19 cellular contexts compared by ENCODE assay signal in the genomic region with DNA sequence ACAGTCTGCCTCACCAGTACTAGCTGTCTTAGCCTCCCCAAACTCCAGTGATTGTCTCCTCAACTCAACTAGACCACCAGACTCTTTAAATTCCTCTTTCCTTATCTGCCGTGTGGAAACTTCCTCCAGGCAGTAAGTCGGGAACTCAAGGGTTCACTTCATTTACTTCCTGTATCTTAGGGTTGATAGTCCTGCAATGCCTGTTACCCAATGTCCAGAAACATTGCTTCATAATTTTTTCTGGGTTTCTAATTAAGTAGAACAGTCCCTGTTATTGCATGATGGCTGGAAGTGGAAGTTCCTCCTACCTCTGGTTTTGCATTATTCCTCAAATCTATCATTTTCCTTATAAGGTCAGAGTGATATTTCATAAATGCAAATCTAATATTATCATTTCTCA.
DNase-seq lines count a peak whose midpoint lies in the region; ATAC-seq, FAIRE-seq and TF ChIP-seq lines count a peak whose summit lies in the region.
"Had no signal": no experiment of that assay in that cellular context is flagged by ENCODE, and none has a peak within 500 bp of the region (broad histone marks: within the 10 kb centered on the region; RNA-seq: fewer than 3 reads in every experiment).

No MANE protein-coding gene starts in this region.

- POLR2A ChIA-PET in GM12878 (lab: Charles Lee) = interaction anchor here (0.6 kb wide), 1 partner anchor 1867 kb away, joined by 3 read pairs; no protein-coding TSS in a partner anchor

- H2BK5ac ChIP-seq in neuronal stem cell (ENCODE audit: low read length) = no peak overlapping the region

- SMC1A ChIA-PET in GM12878 (lab: Charles Lee; ENCODE audit: uncharacterized antibody, unreplicated experiment) = no interaction called here

- RAD21 ChIA-PET in GM12878 (lab: Charles Lee; ENCODE audit: unreplicated experiment) = no interaction called here

- BruUV-seq in GM12878 (replicated peaks; lab: Mats Ljungman, UMichigan) = no TSS peak

- H3K9me3 ChIP-seq in DND-41 (ENCODE audit: insufficient read depth, low read length, severe bottlenecking) (no peaks in the 10 kb centered on the region), GM12878 (replicated peaks; ENCODE audit: control insufficient read depth, insufficient read depth, low read length) (no peaks in the 10 kb centered on the region; the same call in 2 of the 3 replicates), right lobe of liver (no peaks in the 10 kb centered on the region), neuronal stem cell (replicated peaks in 1 of 2; ENCODE audit: control insufficient read depth in 2 of 2, insufficient read depth in 1 of 2, low read depth in 1 of 2, low read length in 2 of 2) (no peaks in the 10 kb centered on the region)
- H3K9me3 ChIP-seq: ovary had no signal

- H3K79me2 ChIP-seq in DND-41 (ENCODE audit: insufficient read depth, low read length) = no peaks in the 10 kb centered on the region
- no peaks in the 10 kb centered on the region for H3K79me2 ChIP-seq in GM12878 (ENCODE audit: control insufficient read depth, insufficient read depth, low read length)

- intact Hi-C loops in GM12878 (cut with micrococcal nuclease; ENCODE audit: unreplicated experiment) = no loop called here
- intact Hi-C loops in right lobe of liver (cut with DNase I) = no loop called here

- no peak for TF ChIP-seq EP300 in GM12878 (IDR thresholded peaks at IDR 0.05; ENCODE audit: borderline replicate concordance in 1 of 2, control insufficient read depth in 1 of 2, low read depth in 2 of 2, low read length in 2 of 2)

- peaks cover 3% of the 10 kb centered on the region; the same call in 1 of the 2 replicates for H3K4me1 ChIP-seq in DND-41 (ENCODE audit: insufficient read depth, low read length)
- H3K4me1 ChIP-seq in GM12878 (ENCODE audit: control insufficient read depth, insufficient read depth, low read length) = peaks cover 3% of the 10 kb centered on the region; the same call in 1 of the 2 replicates
- no peaks in the 10 kb centered on the region for H3K4me1 ChIP-seq in right lobe of liver
- no peaks in the 10 kb centered on the region for H3K4me1 ChIP-seq in neuronal stem cell (ENCODE audit: control insufficient read depth in 2 of 2, insufficient read depth in 1 of 2, low read depth in 1 of 2, low read length in 2 of 2)

- no peak overlapping the region for H2AK5ac ChIP-seq in neuronal stem cell (ENCODE audit: low read depth, low read length)

- no peaks in the 10 kb centered on the region for H3K79me1 ChIP-seq in neuronal stem cell (ENCODE audit: low read depth, low read length)

- CTCF ChIA-PET in GM12878 (lab: Yijun Ruan, JAX) = interaction anchor here (1.0 to 7.8 kb wide), 3 partner anchors 15 to 302 kb away, joined by 3 to 54 read pairs (median 7); no protein-coding TSS in a partner anchor

- no peaks in the 10 kb centered on the region for H3K36me3 ChIP-seq in DND-41 (ENCODE audit: insufficient read depth, low read length)
- no peaks in the 10 kb centered on the region for H3K36me3 ChIP-seq in GM12878 (ENCODE audit: control insufficient read depth in 2 of 2, insufficient read depth in 2 of 2, low read length in 1 of 2)
- no peaks in the 10 kb centered on the region for H3K36me3 ChIP-seq in right lobe of liver
- no peaks in the 10 kb centered on the region for H3K36me3 ChIP-seq in neuronal stem cell (replicated peaks in 1 of 2; ENCODE audit: control insufficient read depth in 2 of 2, insufficient read depth in 2 of 2, low read length in 2 of 2)
- H3K36me3 ChIP-seq: ovary, WERI-Rb-1 had no signal

- H3K9ac ChIP-seq in DND-41 (ENCODE audit: low read depth, low read length) (no peak overlapping the region), GM12878 (ENCODE audit: control insufficient read depth, insufficient read depth, low read length) (no peak overlapping the region), neuronal stem cell (ENCODE audit: low read depth, low read length, poor library complexity) (no peak overlapping the region)

- H3K4ac ChIP-seq in neuronal stem cell (ENCODE audit: low read length) = no peak overlapping the region

- WGBS in GM12878 (ENCODE audit: insufficient coverage, insufficient replicate concordance, low lambda C conversion rate, missing lambda C conversion rate) = 49% methylated on average over 2 of the region's 2 CpGs
- WGBS in right lobe of liver (ENCODE audit: insufficient coverage, low coverage, low lambda C conversion rate, missing lambda C conversion rate) = 38% methylated on average over 2 of the region's 2 CpGs
- no CpG with 5 or more reads among the region's 2 CpGs for WGBS in neuronal stem cell (ENCODE audit: extremely low coverage in 2 of 2, insufficient read length in 2 of 2, insufficient replicate concordance in 1 of 2), 2 donors

- no peak overlapping the region for H4K91ac ChIP-seq in neuronal stem cell (ENCODE audit: low read depth, low read length, poor library complexity)

- no peak for FAIRE-seq in GM12878 (lab: Jason Lieb, UNC)
- FAIRE-seq: RCC 7860, urothelium cell line had no signal

- no peak overlapping the region for H2BK12ac ChIP-seq in neuronal stem cell (ENCODE audit: low read length)

- H3K23ac ChIP-seq in neuronal stem cell (ENCODE audit: low read depth, low read length, poor library complexity) = no peak overlapping the region

- H4K8ac ChIP-seq in neuronal stem cell (ENCODE audit: low read depth, low read length) = no peak overlapping the region

- ATAC-seq in DND-41 (ENCODE audit: insufficient read depth, low read depth) = no peak
- no peak for ATAC-seq in GM12878
- peak in 3 of 4 donors; percentile 45 to 55 (median 49) for ATAC-seq in right lobe of liver
- ATAC-seq in HG03432 (IDR thresholded peaks at IDR 0.05; ENCODE audit: unreplicated experiment) = no peak
- ATAC-seq in GM21717 (IDR thresholded peaks at IDR 0.05; ENCODE audit: unreplicated experiment) = no peak
- ATAC-seq: CD8-positive, alpha-beta T cell; HCT116 had no signal

- H3K14ac ChIP-seq in neuronal stem cell (ENCODE audit: low read length) = no peak overlapping the region

- H3K4me2 ChIP-seq in DND-41 (ENCODE audit: insufficient read depth, low read length) (no peak overlapping the region), GM12878 (ENCODE audit: control insufficient read depth, insufficient read depth) (no peak overlapping the region), neuronal stem cell (ENCODE audit: insufficient read depth, low read length, poor library complexity, severe bottlenecking) (no peak overlapping the region)

- H2BK120ac ChIP-seq in neuronal stem cell (ENCODE audit: low read depth, low read length) = no peak overlapping the region

- no peak overlapping the region for H2BK15ac ChIP-seq in neuronal stem cell (ENCODE audit: low read length)

- no peak overlapping the region for H3K18ac ChIP-seq in neuronal stem cell (ENCODE audit: low read length)

- no peak overlapping the region for H3K4me3 ChIP-seq in DND-41 (ENCODE audit: low read depth in 1 of 2, low read length in 2 of 2)
- H3K4me3 ChIP-seq in NB4 (ENCODE audit: low read depth, low read length) = no peak overlapping the region
- H3K4me3 ChIP-seq in GM12878 = no peak overlapping the region
- no peak overlapping the region for H3K4me3 ChIP-seq in right lobe of liver
- H3K4me3 ChIP-seq in neuronal stem cell (ENCODE audit: low read length in 2 of 2) = no peak overlapping the region
- H3K4me3 ChIP-seq: ovary had no signal

- TF ChIP-seq POLR2A in NB4 (IDR thresholded peaks at IDR 0.05; ENCODE audit: extremely low read depth, insufficient read length) (no peak), GM12878 (IDR thresholded peaks at IDR 0.05; ENCODE audit: low read depth, low read length) (no peak), right lobe of liver (IDR thresholded peaks at IDR 0.05) (no peak)

- H3K27ac ChIP-seq in DND-41 (ENCODE audit: low read length) = no peak overlapping the region
- no peak overlapping the region for H3K27ac ChIP-seq in GM12878 (ENCODE audit: control insufficient read depth, insufficient read depth)
- no peak overlapping the region for H3K27ac ChIP-seq in right lobe of liver
- no peak overlapping the region for H3K27ac ChIP-seq in neuronal stem cell (replicated peaks; ENCODE audit: low read length)
- H3K27ac ChIP-seq: ovary, WERI-Rb-1 had no signal

- H2AFZ ChIP-seq in DND-41 (ENCODE audit: low read depth, low read length) (0 out of 2 replicates have a peak overlapping the region, but pooled peaks have one; percentile 26), GM12878 (ENCODE audit: control insufficient read depth, low read depth, low read length) (peak overlapping the region; percentile 17; the same call in 1 of the 2 replicates), neuronal stem cell (ENCODE audit: low read length) (no peak overlapping the region)

- DNase-seq in DND-41 (no peak), NB4 (ENCODE audit: low read depth) (peak; percentile 73), GM12878 (ENCODE audit: low read depth, low spot score) (no peak), right lobe of liver (no peak), neuronal stem cell (ENCODE audit: low spot score) (no peak), HuH-7.5 (ENCODE audit: low spot score) (no peak)
- DNase-seq: activated CD4-positive, alpha-beta T cell treated with anti-CD3 and anti-CD28 coated beads, Interleukin-2, amount 50 U/mL, for 48 hours; activated naive CD4-positive, alpha-beta T cell treated with anti-CD3 and anti-CD28 coated beads for 36 hours; CD8-positive, alpha-beta T cell; NCI-H1436 treated with DMSO at 0.1 percent for 48 hours; NCI-H82; ovary; stimulated activated CD4-positive, alpha-beta T cell treated with anti-CD3 and anti-CD28 coated beads, Interleukin-4, amount 100 ng/mL, for 24 hours; WERI-Rb-1 had no signal

- H4K20me1 ChIP-seq in DND-41 (ENCODE audit: insufficient read depth, low read length) = no peaks in the 10 kb centered on the region
- no peaks in the 10 kb centered on the region for H4K20me1 ChIP-seq in GM12878 (ENCODE audit: control insufficient read depth, insufficient read depth)

- TF ChIP-seq CTCF in DND-41 (IDR thresholded peaks at IDR 0.05; ENCODE audit: borderline replicate concordance, extremely low read depth, low read length, poor library complexity, severe bottlenecking) (no peak), NB4 (IDR thresholded peaks at IDR 0.05; ENCODE audit: low read depth, low read length) (no peak), GM12878 (IDR thresholded peaks at IDR 0.05 in 2 of 3, conservative IDR thresholded peaks at IDR 0.05 in 1 of 3; ENCODE audit: control insufficient read depth in 2 of 3, extremely low read depth in 1 of 3, insufficient read depth in 1 of 3, low read depth in 3 of 3, low read length in 3 of 3) (no peak), right lobe of liver (IDR thresholded peaks at IDR 0.05) (no peak)

- no peak for TF ChIP-seq RAD21 in GM12878 (IDR thresholded peaks at IDR 0.05; ENCODE audit: insufficient read depth, low read depth, low read length)

- in situ Hi-C loops in GM12878 (cut with MboI) = no loop called here

- H3K27me3 ChIP-seq in DND-41 (ENCODE audit: insufficient read depth, low read length, poor library complexity) (no peaks in the 10 kb centered on the region), GM12878 (replicated peaks in 1 of 2; ENCODE audit: control insufficient read depth in 2 of 2, insufficient read depth in 2 of 2, low read length in 1 of 2) (no peaks in the 10 kb centered on the region; a peak in 1 of 4 replicates), right lobe of liver (no peaks in the 10 kb centered on the region), neuronal stem cell (ENCODE audit: control insufficient read depth in 3 of 3, insufficient read depth in 3 of 3, low read depth in 1 of 3, low read length in 3 of 3) (peaks cover 0 to 12% (median 0%) of the 10 kb centered on the region in 3 experiments)
- H3K27me3 ChIP-seq: ovary had no signal

Comparison
In these comparisons a context has a peak if more than half of its experiments do, and no peak if none do; other contexts are left out.
1. ATAC-seq: peak in right lobe of liver (3 of 4); none in DND-41 (single experiment), GM12878 (single experiment), HG03432 (single experiment) and GM21717 (single experiment).